In the genomic region with DNA sequence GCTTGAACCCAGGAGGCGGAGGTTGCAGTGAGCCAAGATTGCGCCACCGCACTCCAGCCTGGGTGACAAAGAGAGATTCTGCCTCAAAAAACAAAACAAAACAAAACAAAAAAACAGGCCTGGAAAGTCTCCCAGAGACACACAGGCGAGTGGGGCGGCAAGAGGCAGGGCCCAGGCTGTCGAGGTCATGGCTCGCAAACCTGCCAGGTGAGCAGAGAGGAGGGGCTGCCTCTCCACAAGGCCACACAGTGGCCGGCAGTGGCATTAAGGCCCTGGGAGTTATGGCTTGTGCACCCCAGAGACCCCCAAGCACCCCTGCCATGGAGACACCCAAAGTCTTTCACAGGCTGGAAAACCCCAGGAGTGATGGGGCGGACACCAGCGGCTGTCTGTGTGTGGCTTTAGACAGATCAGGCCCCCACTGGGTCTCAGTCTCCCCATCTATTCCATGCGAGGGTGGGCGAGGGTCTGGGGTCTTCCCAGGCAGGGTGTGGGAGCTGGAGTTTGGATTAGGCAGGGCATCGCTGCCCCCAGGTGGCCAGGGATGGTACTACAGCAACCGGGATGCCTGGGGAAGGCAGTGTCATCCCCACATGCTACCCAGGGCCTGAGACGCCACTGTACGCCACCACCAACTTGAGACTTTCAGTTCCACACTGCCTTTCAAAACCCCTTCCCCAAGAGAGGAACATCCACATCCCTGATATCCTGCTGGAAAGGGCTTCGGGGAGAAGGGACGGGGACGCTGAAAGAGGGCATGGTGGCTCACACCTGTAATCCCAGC, we compare ENCODE assay signal across 7 cellular contexts. TPM values are rescaled to one million over a fixed set of nuclear protein-coding genes. Genes with fewer than 3 reads are reported as not detected.
A peak's percentile ranks its signal among the peaks of the same experiment; 100 is the strongest.
DNase-seq lines count a peak whose midpoint lies in the region; ATAC-seq and TF ChIP-seq lines count a peak whose summit lies in the region.

No MANE protein-coding gene starts in this region.

- 60 to 61% methylated on average over 19 of the region's 19 CpGs for WGBS in lung, 2 donors

- no peaks in the 10 kb centered on the region for H3K9me3 ChIP-seq in colonic mucosa
- H3K9me3 ChIP-seq in lung (ENCODE audit: control insufficient read depth in 2 of 2, insufficient read depth in 1 of 2, low read length in 1 of 2) = no peaks in the 10 kb centered on the region

- no peaks in the 10 kb centered on the region for H3K36me3 ChIP-seq in colonic mucosa
- peaks cover 0 to 26% of the 10 kb centered on the region in 2 donors for H3K36me3 ChIP-seq in lung (ENCODE audit: control insufficient read depth in 2 of 2, insufficient read depth in 2 of 2, low read length in 2 of 2)

- TF ChIP-seq CTCF in colonic mucosa (IDR thresholded peaks at IDR 0.05) (peak; percentile 94), lung (IDR thresholded peaks at IDR 0.05; ENCODE audit: control extremely low read depth, extremely low read depth) (peak; percentile 92)

- peak; percentile 1 for TF ChIP-seq POLR2A in GM10847 (IDR thresholded peaks at IDR 0.05; ENCODE audit: extremely low read depth, insufficient read length)

- H3K4me3 ChIP-seq in colonic mucosa (no peak overlapping the region), lung (no peak overlapping the region)

- intact Hi-C loops in colonic mucosa (cut with DNase I) = loop anchor here (2.0 to 10.0 kb wide), 2 partner anchors 108 to 306 kb away; no protein-coding TSS in a partner anchor

- ATAC-seq in lung (ENCODE audit: insufficient read depth, low FRiP score) = peak; percentile 83
- no peak for ATAC-seq in GM19351 (IDR thresholded peaks at IDR 0.05; ENCODE audit: unreplicated experiment)

- no peak overlapping the region for H3K9ac ChIP-seq in colonic mucosa (ENCODE audit: low read depth in 2 of 2, low read length in 2 of 2)

- H3K4me1 ChIP-seq in colonic mucosa (peaks cover 8% of the 10 kb centered on the region), lung (ENCODE audit: control insufficient read depth in 2 of 2, insufficient read depth in 2 of 2, low read length in 2 of 2) (no peaks in the 10 kb centered on the region)

- H3K27me3 ChIP-seq in colonic mucosa (no peaks in the 10 kb centered on the region), lung (ENCODE audit: control insufficient read depth, insufficient read depth) (no peaks in the 10 kb centered on the region)

- H3K27ac ChIP-seq in colonic mucosa = no peak overlapping the region
- H3K27ac ChIP-seq in lung (ENCODE audit: low read depth in 1 of 2, low read length in 1 of 2) = no peak overlapping the region

- DNase-seq in LoVo (ENCODE audit: low spot score) = peak; percentile 35
- peak; percentile 63 to 80 for DNase-seq in activated CD4-positive, alpha-beta T cell treated with anti-CD3 and anti-CD28 coated beads for 4 hours
- DNase-seq in colonic mucosa = peak; percentile 86
- DNase-seq in lung (ENCODE audit: low spot score) = peak; percentile 69
- peak; percentile 72 for DNase-seq in stimulated activated CD8-positive, alpha-beta memory T cell treated with anti-CD3 and anti-CD28 coated beads, Interleukin-15, amount 100 ng/mL, for 24 hours (ENCODE audit: low read depth)

RNA-seq across cellular contexts. Expression of a gene that starts 7.3 kb away (rescaled TPM):
- total RNA-seq in colonic mucosa (1 to 10 TPM in 1 of 2 donors, not detected in 1; 6.0 TPM), lung (1 to 10 TPM in 1 of 2 donors, not detected in 1; 4.6 TPM)
- under 1 TPM; 0.48 to 0.81 TPM for polyA plus RNA-seq in lung

RNA-seq across cellular contexts. Expression of a gene that starts 21.3 kb away (rescaled TPM):
- total RNA-seq in colonic mucosa (100 to 1,000 TPM; 160 to 191 TPM), lung (100 to 1,000 TPM in 1 of 2 donors, 10 to 100 TPM in 1; 28.2 to 107 TPM)
- polyA plus RNA-seq in lung = 100 to 1,000 TPM in 1 of 2 donors, 10 to 100 TPM in 1; 73.6 to 175 TPM

RNA-seq across cellular contexts. Expression of a gene that starts 25.6 kb away (rescaled TPM):
- total RNA-seq in colonic mucosa (1 to 10 TPM in 1 of 2 donors, not detected in 1; 3.6 TPM), lung (1 to 10 TPM in 1 of 2 donors, not detected in 1; 1.5 TPM)
- under 1 TPM; 0.11 to 0.20 TPM for polyA plus RNA-seq in lung

RNA-seq across cellular contexts. Expression of a gene that starts 44.9 kb away (rescaled TPM):
- 1 to 10 TPM in 1 of 2 donors, not detected in 1; 1.1 TPM for total RNA-seq in colonic mucosa
- total RNA-seq in lung = 1 to 10 TPM in 1 of 2 donors, under 1 TPM in 1; 0.63 to 1.3 TPM
- not detected for polyA plus RNA-seq in lung

Comparison
In these comparisons a context has a peak if more than half of its experiments do, and no peak if none do; other contexts are left out.
1. DNase-seq: peak in every context shown above with its lines; median percentile 86 in colonic mucosa; 72 in stimulated activated CD8-positive, alpha-beta memory T cell treated with anti-CD3 and anti-CD28 coated beads, Interleukin-15, amount 100 ng/mL, for 24 hours; 72 in activated CD4-positive, alpha-beta T cell treated with anti-CD3 and anti-CD28 coated beads for 4 hours; 69 in lung; 35 in LoVo.